Comparison of ENCODE assay signal across 28 cellular contexts in genomic region chr1:51321924-51322280, GRCh38. TPM values are rescaled to one million over a fixed set of nuclear protein-coding genes. Genes with fewer than 3 reads are reported as not detected.
"Had no signal": no experiment of that assay in that cellular context is flagged by ENCODE, and none has a peak within 500 bp of the region (broad histone marks: within the 10 kb centered on the region; RNA-seq: fewer than 3 reads in every experiment).

No MANE protein-coding gene starts in this region.

- H3K9me3 Mint-ChIP-seq: memory B cell; mesothelial cell of epicardium; naive thymus-derived CD4-positive, alpha-beta T cell; nephron; neural progenitor cell; stimulated activated effector memory CD8-positive, alpha-beta T cell treated with anti-CD3 and anti-CD28 coated beads, Interleukin-12 subunit alpha, Interleukin-12 subunit beta, amount 100 ng/mL, for 72 hours had no signal

- H3K4me3 ChIP-seq: coronary artery, esophagus squamous epithelium, heart right ventricle, lung, mucosa of descending colon, neural progenitor cell, prostate gland, right atrium auricular region, sigmoid colon, thoracic aorta had no signal

- ATAC-seq: heart right ventricle; left lobe of liver; naive thymus-derived CD4-positive, alpha-beta T cell; stimulated activated effector memory CD8-positive, alpha-beta T cell treated with anti-CD3 and anti-CD28 coated beads, Interleukin-12 subunit alpha, Interleukin-12 subunit beta, amount 100 ng/mL, for 72 hours had no signal

- H3K4me2 ChIP-seq: neural progenitor cell had no signal

- H3K4me1 ChIP-seq: esophagus squamous epithelium, prostate gland, sigmoid colon had no signal

- H3K27ac Mint-ChIP-seq: memory B cell; mesothelial cell of epicardium; naive thymus-derived CD4-positive, alpha-beta T cell; nephron; neural progenitor cell; stimulated activated effector memory CD8-positive, alpha-beta T cell treated with anti-CD3 and anti-CD28 coated beads, Interleukin-12 subunit alpha, Interleukin-12 subunit beta, amount 100 ng/mL, for 72 hours had no signal

- H3K36me3 Mint-ChIP-seq: memory B cell; mesothelial cell of epicardium; naive thymus-derived CD4-positive, alpha-beta T cell; neural progenitor cell; stimulated activated effector memory CD8-positive, alpha-beta T cell treated with anti-CD3 and anti-CD28 coated beads, Interleukin-12 subunit alpha, Interleukin-12 subunit beta, amount 100 ng/mL, for 72 hours had no signal

- H3K36me3 ChIP-seq: esophagus squamous epithelium, heart right ventricle, neural progenitor cell, prostate gland, right atrium auricular region, sigmoid colon, thoracic aorta had no signal

- H3K27me3 Mint-ChIP-seq: memory B cell had no signal

- H3K9ac ChIP-seq: neural progenitor cell had no signal

- H3K27me3 ChIP-seq: esophagus squamous epithelium, heart right ventricle, neural progenitor cell, right atrium auricular region, sigmoid colon had no signal

- H3K9me3 ChIP-seq: esophagus squamous epithelium, heart right ventricle, mucosa of descending colon, prostate gland, right atrium auricular region, sigmoid colon, thoracic aorta had no signal

- H3K4me3 Mint-ChIP-seq: memory B cell; mesothelial cell of epicardium; naive thymus-derived CD4-positive, alpha-beta T cell; nephron; neural progenitor cell; stimulated activated effector memory CD8-positive, alpha-beta T cell treated with anti-CD3 and anti-CD28 coated beads, Interleukin-12 subunit alpha, Interleukin-12 subunit beta, amount 100 ng/mL, for 72 hours had no signal

- H3K4me1 Mint-ChIP-seq: memory B cell; naive thymus-derived CD4-positive, alpha-beta T cell; stimulated activated effector memory CD8-positive, alpha-beta T cell treated with anti-CD3 and anti-CD28 coated beads, Interleukin-12 subunit alpha, Interleukin-12 subunit beta, amount 100 ng/mL, for 72 hours had no signal

- H3K27ac ChIP-seq: coronary artery, esophagus squamous epithelium, heart right ventricle, neural progenitor cell, prostate gland, right atrium auricular region, sigmoid colon, thoracic aorta had no signal

- H2AFZ ChIP-seq: neural progenitor cell had no signal

- DNase-seq: central memory CD4-positive, alpha-beta T cell; dermis blood vessel endothelial cell; effector memory CD4-positive, alpha-beta T cell; erythroblast; esophagus squamous epithelium; foreskin melanocyte; glutamatergic neuron; heart right ventricle; mucosa of descending colon; naive thymus-derived CD4-positive, alpha-beta T cell; nucleus accumbens; sigmoid colon; stimulated activated CD4-positive, alpha-beta T cell treated with anti-CD3 and anti-CD28 coated beads, Interleukin-2, amount 100 ng/mL, for 24 hours; stimulated activated CD4-positive, alpha-beta T cell treated with anti-CD3 and anti-CD28 coated beads, Interleukin-4, amount 100 ng/mL, for 24 hours; stimulated activated naive CD8-positive, alpha-beta T cell treated with anti-CD3 and anti-CD28 coated beads, Interleukin-15, Interleukin-2, amounts not matched to agents 100 U/mL and 50 U/mL, for 24 hours; substantia nigra; trophoblast cell had no signal

RNA-seq across cellular contexts. Expression of gene TTC39A, which starts 8.5 kb away (rescaled TPM):
- polyA plus RNA-seq: naive thymus-derived CD4-positive, alpha-beta T cell had no signal
